Comparison of ENCODE assay signal across 8 cellular contexts in genomic region chr19:40190891-40191835, GRCh38. TPM values are rescaled to one million over a fixed set of nuclear protein-coding genes. Genes with fewer than 3 reads are reported as not detected.
DNase-seq lines count a peak whose midpoint lies in the region; ATAC-seq, FAIRE-seq and TF ChIP-seq lines count a peak whose summit lies in the region.

TSS of gene MAP3K10 (plus strand) at chr19:40191426. CDS start at chr19:40192032, 606 bp downstream.

- peak within 1 kb of the TSS; percentile 95 for H3K4me2 ChIP-seq in fibroblast of lung (ENCODE audit: extremely low read depth, insufficient read depth, low read length)

- FAIRE-seq in RCC 7860 (lab: Jason Lieb, UNC), result no peak

- H3K4me3 ChIP-seq in fibroblast of lung (replicated peaks in 1 of 4; ENCODE audit: control extremely low read depth in 1 of 4, insufficient read depth in 1 of 4, low read depth in 3 of 4, low read length in 4 of 4), result peak within 1 kb of the TSS; percentile 77 to 97 (median 90)

- H3K27ac Mint-ChIP-seq in naive thymus-derived CD8-positive, alpha-beta T cell, result peak within 1 kb of the TSS; percentile 77 to 94 (median 90)

- ATAC-seq in GM19468 (IDR thresholded peaks at IDR 0.05; ENCODE audit: extremely low read depth, unreplicated experiment), result peak; percentile 54
- peak; percentile 88 to 90 for ATAC-seq in naive thymus-derived CD8-positive, alpha-beta T cell

- DNase-seq in COLO668 (lab: John Stamatoyannopoulos, UW; ENCODE audit: unreplicated experiment), result peak; percentile 74
- peak; percentile 84 for DNase-seq in HT1080 (ENCODE audit: low read depth)
- DNase-seq in RCC 7860 (ENCODE audit: low spot score), result peak; percentile 70
- DNase-seq in activated T-helper 1 cell treated with Interleukin-2 at 50 U/mL for 16 hours (ENCODE audit: low read depth), result peak; percentile 55
- peak; percentile 61 to 67 for DNase-seq in fibroblast of lung (ENCODE audit: low read depth in 2 of 2)
- peak; percentile 51 to 82 (median 70) for DNase-seq in naive thymus-derived CD8-positive, alpha-beta T cell
- peak; percentile 29 to 73 (median 58) for DNase-seq in stimulated activated naive CD4-positive, alpha-beta T cell (lab: John Stamatoyannopoulos, UW)

- H2AFZ ChIP-seq in fibroblast of lung (ENCODE audit: low read length), result peak within 1 kb of the TSS; percentile 98

- H3K9ac ChIP-seq in fibroblast of lung (ENCODE audit: insufficient read depth, low read length), result peak within 1 kb of the TSS; percentile 76

- H3K36me3 ChIP-seq in fibroblast of lung (ENCODE audit: control insufficient read depth, insufficient read depth, low read length), result no peaks in the 10 kb centered on the region

- no peaks in the 10 kb centered on the region for H3K27me3 Mint-ChIP-seq in naive thymus-derived CD8-positive, alpha-beta T cell

- TF ChIP-seq CTCF in fibroblast of lung (conservative IDR thresholded peaks at IDR 0.05 in 1 of 2, IDR thresholded peaks at IDR 0.05 in 1 of 2; ENCODE audit: low read depth in 1 of 2, low read length in 2 of 2), result no peak

- H4K20me1 ChIP-seq in fibroblast of lung (ENCODE audit: control insufficient read depth, extremely low read depth, insufficient read depth, low read length), result no peaks in the 10 kb centered on the region

- H3K9me3 Mint-ChIP-seq in naive thymus-derived CD8-positive, alpha-beta T cell, result no peaks in the 10 kb centered on the region

- POLR2A ChIA-PET in naive thymus-derived CD8-positive, alpha-beta T cell (lab: Charles Lee), result interaction anchor here (0.7 to 1.4 kb wide), 5 partner anchors 15 to 213 kb away, joined by 3 read pairs; no protein-coding TSS in a partner anchor

- no peaks in the 10 kb centered on the region for H3K79me2 ChIP-seq in fibroblast of lung (ENCODE audit: control insufficient read depth, insufficient read depth, low read length)

- H3K27me3 ChIP-seq in fibroblast of lung (ENCODE audit: control insufficient read depth, insufficient read depth, low read length), result no peaks in the 10 kb centered on the region

- H3K4me3 Mint-ChIP-seq in naive thymus-derived CD8-positive, alpha-beta T cell, result peak within 1 kb of the TSS; percentile 81 to 94 (median 88)

- H3K9me3 ChIP-seq in fibroblast of lung (ENCODE audit: control insufficient read depth, insufficient read depth, low read depth, low read length), result no peaks in the 10 kb centered on the region

- no peaks in the 10 kb centered on the region for H3K36me3 Mint-ChIP-seq in naive thymus-derived CD8-positive, alpha-beta T cell

- peak within 1 kb of the TSS; percentile 88 for H3K27ac ChIP-seq in fibroblast of lung (ENCODE audit: insufficient read depth, low read length)

- peaks cover 15 to 38% (median 31%) of the 10 kb centered on the region in 4 donors for H3K4me1 Mint-ChIP-seq in naive thymus-derived CD8-positive, alpha-beta T cell

- H3K4me1 ChIP-seq in fibroblast of lung (ENCODE audit: control insufficient read depth, extremely low read depth, insufficient read depth, low read length), result no peaks in the 10 kb centered on the region

RNA-seq across cellular contexts. Expression of gene MAP3K10, which starts in this region (rescaled TPM):
- 4.9 and 8.0 TPM in 2 replicates for total RNA-seq in HT1080 (2014; rRNA removed; shearing (Covaris generic))
- 6.5 and 7.4 TPM in 2 replicates for polyA plus RNA-seq in HT1080 (2015; cell fraction: cytosol; rRNA removed)
- polyA plus RNA-seq in HT1080 (2015; cell fraction: nucleus; rRNA removed), result 28.7 and 31.6 TPM in 2 replicates
- total RNA-seq in fibroblast of lung, result 7.2 and 7.4 TPM in 2 replicates
- 1.9 and 2.7 TPM in 2 replicates for polyA plus RNA-seq in fibroblast of lung
- polyA plus RNA-seq in fibroblast of lung (2012), result 4.4 and 4.8 TPM in 2 replicates
- polyA minus RNA-seq in fibroblast of lung (ENCODE audit: low replicate concordance), result 3.1 and 3.7 TPM in 2 replicates
- total RNA-seq in naive thymus-derived CD8-positive, alpha-beta T cell, result 10 to 100 TPM; 35.4 to 35.6 TPM
- under 1 TPM; 0.15 to 0.58 (median 0.35) TPM for polyA plus RNA-seq in naive thymus-derived CD8-positive, alpha-beta T cell

Comparison
In these comparisons a context has a peak if more than half of its experiments do, and no peak if none do; other contexts are left out.
1. Peak in every context shown above with its lines: DNase-seq, ATAC-seq, H3K4me3 ChIP-seq and H3K27ac ChIP-seq.